In genomic region chrX:292900-293897, GRCh38 we compare ENCODE assay signal across 21 cellular contexts. TPM values are rescaled to one million over a fixed set of nuclear protein-coding genes. Genes with fewer than 3 reads are reported as not detected.
A peak's percentile ranks its signal among the peaks of the same experiment; 100 is the strongest.
DNase-seq lines count a peak whose midpoint lies in the region; ATAC-seq, FAIRE-seq and TF ChIP-seq lines count a peak whose summit lies in the region.
"Had no signal": no experiment of that assay in that cellular context is flagged by ENCODE, and none has a peak within 500 bp of the region (broad histone marks: within the 10 kb centered on the region; RNA-seq: fewer than 3 reads in every experiment).

No MANE protein-coding gene starts in this region.

- TF ChIP-seq POLR2A in H1 (IDR thresholded peaks at IDR 0.05; ENCODE audit: control extremely low read depth in 1 of 2, low read depth in 2 of 2, low read length in 2 of 2) = 0 out of 3 replicates have a peak, but pooled peaks of 1 of the 2 experiments have one; percentile 31

- POLR2A ChIA-PET in H1 (lab: Charles Lee; ENCODE audit: partially characterized antibody) = no interaction called here

- H2BK20ac ChIP-seq in H1 (ENCODE audit: low read length) = no peak overlapping the region

- H3K79me1 ChIP-seq in H1 (ENCODE audit: low read depth, low read length) = peaks cover 5% of the 10 kb centered on the region

- no peak overlapping the region for H3K4ac ChIP-seq in H1 (replicated peaks; ENCODE audit: insufficient read length, low read depth, low read length)

- no peak for TF ChIP-seq RAD21 in H1 (IDR thresholded peaks at IDR 0.05 in 1 of 2, conservative IDR thresholded peaks at IDR 0.05 in 1 of 2; ENCODE audit: low read depth in 2 of 2, low read length in 2 of 2)

- peaks cover 12 to 13% of the 10 kb centered on the region in 2 experiments for H4K20me1 ChIP-seq in H1 (replicated peaks in 1 of 2; ENCODE audit: control insufficient read depth in 1 of 2, insufficient read depth in 2 of 2, low read length in 2 of 2)

- no peak overlapping the region for H4K8ac ChIP-seq in H1 (ENCODE audit: extremely low read depth, insufficient read depth, low read length)

- no peak overlapping the region for H3K27ac ChIP-seq in right atrium auricular region
- no peak overlapping the region for H3K27ac ChIP-seq in H1 (ENCODE audit: low read depth, low read length)
- H3K27ac ChIP-seq: C4-2B, cardiac muscle cell, RWPE1 had no signal

- H3K79me2 ChIP-seq in H1 (ENCODE audit: control insufficient read depth in 1 of 2, insufficient read depth in 2 of 2, low read length in 2 of 2) = peaks cover 0 to 9% of the 10 kb centered on the region in 2 experiments; a peak in 2 of 4 replicates

- no peaks in the 10 kb centered on the region for H3K9me3 ChIP-seq in right atrium auricular region
- H3K9me3 ChIP-seq in H1 (ENCODE audit: insufficient read depth in 2 of 2, low read depth in 1 of 2, low read length in 1 of 2) = no peaks in the 10 kb centered on the region

- no peak overlapping the region for H2BK12ac ChIP-seq in H1 (ENCODE audit: low read depth, low read length)

- no peak overlapping the region for H3K9ac ChIP-seq in H1 (replicated peaks in 1 of 4; ENCODE audit: extremely low read depth in 1 of 4, low read depth in 3 of 4, low read length in 3 of 4)

- no peak overlapping the region for H2BK5ac ChIP-seq in H1 (ENCODE audit: low read depth, low read length)

- no peak for ATAC-seq in left ventricle myocardium superior
- no peak for ATAC-seq in GM19395 (IDR thresholded peaks at IDR 0.05; ENCODE audit: unreplicated experiment)
- ATAC-seq: activated naive CD4-positive, alpha-beta T cell treated with anti-CD3 and anti-CD28 coated beads, Interleukin-2, amount 50 U/mL, for 72 hours; naive thymus-derived CD4-positive, alpha-beta T cell; stimulated activated memory B cell treated with anti-CD40 and anti-IgM and Interleukin-4, amounts not matched to agents 10 μg/mL and 1 μg/mL and 100 μg/mL, for 72 hours had no signal

- H2BK120ac ChIP-seq in H1 (replicated peaks; ENCODE audit: low read depth, low read length) = no peak overlapping the region

- H2AFZ ChIP-seq in H1 (ENCODE audit: low read length) = no peak overlapping the region

- no peak overlapping the region for H4K91ac ChIP-seq in H1 (replicated peaks; ENCODE audit: insufficient read length, low read length)

- H3K56ac ChIP-seq in H1 (replicated peaks; ENCODE audit: insufficient read length, low read depth, low read length) = no peak overlapping the region

- H4K5ac ChIP-seq in H1 (ENCODE audit: insufficient read length, low read depth, low read length) = no peak overlapping the region

- H3K27me3 ChIP-seq in right atrium auricular region = no peaks in the 10 kb centered on the region
- H3K27me3 ChIP-seq in H1 (replicated peaks in 1 of 4; ENCODE audit: control insufficient read depth in 3 of 4, extremely low read depth in 1 of 4, insufficient read depth in 3 of 4, low read length in 3 of 4) = no peaks in the 10 kb centered on the region
- H3K27me3 ChIP-seq: cardiac muscle cell had no signal

- no peak overlapping the region for H3K4me2 ChIP-seq in H1 (ENCODE audit: insufficient read depth in 1 of 2, low read depth in 2 of 2, low read length in 2 of 2)

- peaks cover 10% of the 10 kb centered on the region for H3K36me3 ChIP-seq in right atrium auricular region
- peaks cover 36 to 85% (median 62%) of the 10 kb centered on the region in 4 experiments for H3K36me3 ChIP-seq in H1 (ENCODE audit: control insufficient read depth in 2 of 4, insufficient read depth in 4 of 4, low read length in 3 of 4)

- 94% methylated on average over 45 of the region's 47 CpGs; no CpG with 5 or more reads in 1 of the 2 experiments for WGBS in H1 (ENCODE audit: extremely low coverage in 1 of 2, insufficient coverage in 1 of 2, insufficient read length in 1 of 2, insufficient replicate concordance in 2 of 2, low coverage in 1 of 2, low lambda C conversion rate in 2 of 2, missing lambda C conversion rate in 1 of 2), 2 experiments

- H2AK5ac ChIP-seq in H1 (ENCODE audit: low read depth, low read length) = no peak overlapping the region

- no peaks in the 10 kb centered on the region for H3K4me1 ChIP-seq in right atrium auricular region
- no peaks in the 10 kb centered on the region for H3K4me1 ChIP-seq in H1 (replicated peaks in 1 of 4; ENCODE audit: control insufficient read depth in 3 of 4, insufficient read depth in 4 of 4, low read length in 3 of 4)

- TF ChIP-seq EP300 in H1 (IDR thresholded peaks at IDR 0.05; ENCODE audit: borderline replicate concordance in 1 of 2, low read depth in 2 of 2, low read length in 2 of 2) = no peak

- no peak overlapping the region for H3K14ac ChIP-seq in H1 (ENCODE audit: insufficient read length)

- H3K4me3 ChIP-seq in right atrium auricular region = no peak overlapping the region
- H3K4me3 ChIP-seq in H1 (ENCODE audit: extremely low read depth in 1 of 4, insufficient read depth in 2 of 4, low read depth in 3 of 4, low read length in 4 of 4) = no peak overlapping the region
- H3K4me3 ChIP-seq: cardiac muscle cell had no signal

- TF ChIP-seq CTCF in right atrium auricular region (IDR thresholded peaks at IDR 0.05) (no peak), H1 (IDR thresholded peaks at IDR 0.05; ENCODE audit: control extremely low read depth in 1 of 3, insufficient read depth in 1 of 3, low read depth in 1 of 3, low read length in 3 of 3) (no peak)

- no peak overlapping the region for H3K23ac ChIP-seq in H1 (ENCODE audit: insufficient read length)

- intact Hi-C loops in left ventricle myocardium superior (cut with micrococcal nuclease) = no loop called here
- intact Hi-C loops in posterior cingulate gyrus (cut with DNase I) = no loop called here

- H3K23me2 ChIP-seq in H1 (ENCODE audit: low read depth, low read length) = no peaks in the 10 kb centered on the region

- CTCF ChIA-PET in H1 (lab: Charles Lee; ENCODE audit: partially characterized antibody) = no interaction called here

- peak; percentile 13 for FAIRE-seq in H1 (lab: Jason Lieb, UNC)
- no peak for FAIRE-seq in frontal cortex (lab: Jason Lieb, UNC)

- no peak overlapping the region for H3K18ac ChIP-seq in H1 (ENCODE audit: extremely low read depth, low read length)

- DNase-seq in left ventricle myocardium superior (peak; percentile 20), right atrium auricular region (ENCODE audit: low spot score) (no peak), H1 (ENCODE audit: low read depth in 1 of 2, low spot score in 2 of 2) (no peak), posterior cingulate gyrus (peak in 6 of 10 donors; percentile 1 to 67 (median 26)), frontal cortex (ENCODE audit: low spot score in 2 of 2) (no peak)
- no peak for DNase-seq in NK-92 treated with Interleukin-12 subunit alpha and Interleukin-12 subunit beta, amount 100 ng/mL, for 24 hours (lab: John Stamatoyannopoulos, UW)
- DNase-seq: anterior cingulate cortex; DND-41; IMR-90; NCI-H1105 treated with DMSO at 0.1 percent for 48 hours; NCI-H2029 treated with DMSO at 0.1 percent for 48 hours; NCI-H226; occipital lobe; stimulated activated CD4-positive, alpha-beta T cell treated with anti-CD3 and anti-CD28 coated beads, Interleukin-4, amount 100 ng/mL, for 1 hour had no signal

- no peak overlapping the region for H2BK15ac ChIP-seq in H1 (ENCODE audit: low read length)

TF ChIP-seq in H1, 55 proteins besides CTCF, POLR2A, EP300 and RAD21:
- no peak for TF ChIP-seq JUN (IDR thresholded peaks at IDR 0.05; ENCODE audit: low read depth, low read length)
- peak; percentile 80 for TF ChIP-seq KDM1A (IDR thresholded peaks at IDR 0.05; ENCODE audit: borderline replicate concordance, low read length)

RNA-seq across cellular contexts. Expression of gene PLCXD1, which starts 12.0 kb away (rescaled TPM):
- 6.8 TPM for total RNA-seq in left ventricle myocardium superior
- total RNA-seq in right atrium auricular region = 1 to 10 TPM; 2.2 to 3.0 TPM
- total RNA-seq in H1 (2021; fragmentation: NEBNext Ultra II Directional; extraction: Animal tissue kit (Norgen Biotek cat#: 25700)) = 124 and 128 TPM in 2 replicates
- 93.6 and 134 TPM in 2 replicates for polyA plus RNA-seq in H1 (2011; rRNA removed)
- polyA plus RNA-seq in H1 (2011; cell fraction: cytosol; rRNA removed) = 112 TPM
- 188 TPM for polyA plus RNA-seq in H1 (2011; cell fraction: nucleus; rRNA removed)
- 100 to 153 TPM (median 126 TPM) in 4 replicates for polyA plus RNA-seq in H1 (2012, experiment 1 of 2)
- polyA plus RNA-seq in H1 (2012, experiment 2 of 2) = 109 TPM
- polyA plus RNA-seq in H1 (2013, experiment 1 of 2) = 53.1 TPM
- polyA plus RNA-seq in H1 (2013, experiment 2 of 2) = 49.5 TPM
- polyA minus RNA-seq in H1 (2011; rRNA and poly(A)+ RNA removed) = 95.0 and 156 TPM in 2 replicates
- polyA minus RNA-seq in H1 (2011; cell fraction: cytosol; rRNA and poly(A)+ RNA removed) = 121 TPM
- polyA minus RNA-seq in H1 (2011; cell fraction: nucleus; rRNA and poly(A)+ RNA removed) = 94.0 TPM
- 14.7 TPM for total RNA-seq in frontal cortex

RNA-seq across cellular contexts. Expression of gene GTPBP6, which starts 25.4 kb away (rescaled TPM):
- 51.9 TPM for total RNA-seq in left ventricle myocardium superior
- 10 to 100 TPM; 44.6 to 52.1 TPM for total RNA-seq in right atrium auricular region
- total RNA-seq in H1 (2021; fragmentation: NEBNext Ultra II Directional; extraction: Animal tissue kit (Norgen Biotek cat#: 25700)) = 55.4 and 57.1 TPM in 2 replicates
- 33.9 and 59.0 TPM in 2 replicates for polyA plus RNA-seq in H1 (2011; rRNA removed)
- 56.3 TPM for polyA plus RNA-seq in H1 (2011; cell fraction: cytosol; rRNA removed)
- 61.5 TPM for polyA plus RNA-seq in H1 (2011; cell fraction: nucleus; rRNA removed)
- 26.6 to 55.2 TPM (median 54.8 TPM) in 4 replicates for polyA plus RNA-seq in H1 (2012, experiment 1 of 2)
- polyA plus RNA-seq in H1 (2012, experiment 2 of 2) = 40.7 TPM
- 35.4 TPM for polyA plus RNA-seq in H1 (2013, experiment 1 of 2)
- 32.3 TPM for polyA plus RNA-seq in H1 (2013, experiment 2 of 2)
- 17.9 and 18.5 TPM in 2 replicates for polyA minus RNA-seq in H1 (2011; rRNA and poly(A)+ RNA removed)
- polyA minus RNA-seq in H1 (2011; cell fraction: cytosol; rRNA and poly(A)+ RNA removed) = 23.8 TPM
- polyA minus RNA-seq in H1 (2011; cell fraction: nucleus; rRNA and poly(A)+ RNA removed) = 18.8 TPM
- 23.6 TPM for total RNA-seq in frontal cortex

Comparison
In these comparisons a context has a peak if more than half of its experiments do, and no peak if none do; other contexts are left out.
1. DNase-seq: peak in left ventricle myocardium superior (single experiment) and posterior cingulate gyrus (6 of 10); none in right atrium auricular region (single experiment), H1 (0 of 2), NK-92 treated with Interleukin-12 subunit alpha and Interleukin-12 subunit beta, amount 100 ng/mL, for 24 hours (single experiment) and frontal cortex (0 of 2).